12 cellular contexts compared by ENCODE assay signal in the genomic region with DNA sequence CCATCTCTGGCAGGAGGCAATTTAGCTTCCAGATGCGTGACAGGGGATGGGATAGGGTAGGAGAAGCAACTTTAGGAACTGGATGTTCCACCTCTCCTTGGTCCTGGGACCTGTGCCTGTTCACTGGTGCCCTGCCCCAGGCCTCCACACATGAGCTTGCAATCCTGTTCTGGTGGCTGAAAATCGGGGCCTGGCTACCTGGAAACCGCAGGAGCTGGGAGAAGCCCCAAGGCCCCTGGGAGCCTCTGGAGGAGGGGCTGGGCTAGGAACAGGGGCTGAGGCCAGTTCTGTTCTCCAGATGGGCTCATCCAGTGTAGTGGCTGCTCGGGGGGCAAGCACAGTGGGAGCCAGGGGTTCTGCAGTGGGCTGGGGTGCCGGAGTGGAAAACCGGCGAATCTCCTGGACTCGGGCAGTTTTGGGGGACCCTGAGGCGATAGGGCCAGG. TPM values are rescaled to one million over a fixed set of nuclear protein-coding genes. Genes with fewer than 3 reads are reported as not detected.
DNase-seq lines count a peak whose midpoint lies in the region; ATAC-seq and TF ChIP-seq lines count a peak whose summit lies in the region.
"Had no signal": no experiment of that assay in that cellular context is flagged by ENCODE, and none has a peak within 500 bp of the region (broad histone marks: within the 10 kb centered on the region; RNA-seq: fewer than 3 reads in every experiment).

No MANE protein-coding gene starts in this region.

- POLR2A ChIA-PET in CD4-positive, alpha-beta T cell (lab: Charles Lee): interaction anchor here (2.4 kb wide), 1 partner anchor 151 kb away, joined by 7 read pairs; a partner anchor contains a TSS

- H3F3A ChIP-seq in neural cell (ENCODE audit: insufficient read depth, low read length, poor library complexity, severe bottlenecking): no peaks in the 10 kb centered on the region

- peak overlapping the region; percentile 55 for H3K4me3 Mint-ChIP-seq in CD4-positive, alpha-beta T cell

- no peaks in the 10 kb centered on the region for H3K9me3 ChIP-seq in CD4-positive, alpha-beta T cell (ENCODE audit: control insufficient read depth, low read length)
- H3K9me3 ChIP-seq in NT2/D1 (ENCODE audit: insufficient read depth, low read length): no peaks in the 10 kb centered on the region
- no peaks in the 10 kb centered on the region for H3K9me3 ChIP-seq in neural cell (ENCODE audit: low read length)
- H3K9me3 ChIP-seq: ovary, SJCRH30 had no signal

- H3K9ac ChIP-seq in NT2/D1 (ENCODE audit: insufficient read length, low read depth): peak overlapping the region; percentile 32
- H3K9ac ChIP-seq in neural cell (ENCODE audit: low read length): peak overlapping the region; percentile 65

- intact Hi-C loops in CD4-positive, alpha-beta T cell (cut with DNase I, micrococcal nuclease): no loop called here
- intact Hi-C loops in left ventricle myocardium superior (cut with micrococcal nuclease): no loop called here

- H3K4me3 ChIP-seq in NT2/D1 (ENCODE audit: insufficient read length, low read depth) (no peak overlapping the region), neural cell (ENCODE audit: low read length) (no peak overlapping the region), coronary artery (no peak overlapping the region)
- H3K4me3 ChIP-seq: SJCRH30 had no signal

- no peak for TF ChIP-seq RAD21 in neural cell (conservative IDR thresholded peaks at IDR 0.05)

- no peaks in the 10 kb centered on the region for H3K36me3 Mint-ChIP-seq in CD4-positive, alpha-beta T cell (ENCODE audit: low read depth)

- H3K27ac Mint-ChIP-seq in CD4-positive, alpha-beta T cell: no peak overlapping the region

- peaks cover 3% of the 10 kb centered on the region for H3K4me1 ChIP-seq in NT2/D1 (ENCODE audit: insufficient read depth, insufficient read length)

- no peaks in the 10 kb centered on the region for H3K27me3 ChIP-seq in CD4-positive, alpha-beta T cell (ENCODE audit: control insufficient read depth, insufficient read depth, low read length)
- no peaks in the 10 kb centered on the region for H3K27me3 ChIP-seq in NT2/D1 (ENCODE audit: insufficient read depth, insufficient read length)
- H3K27me3 ChIP-seq in neural cell (ENCODE audit: insufficient read depth, low read depth, low read length): no peaks in the 10 kb centered on the region
- H3K27me3 ChIP-seq: ovary, SJCRH30 had no signal

- no peak for TF ChIP-seq EP300 in neural cell (conservative IDR thresholded peaks at IDR 0.05; ENCODE audit: poor library complexity, severe bottlenecking)

- no peaks in the 10 kb centered on the region for H3K79me2 ChIP-seq in neural cell (replicated peaks; ENCODE audit: insufficient read depth, low read length)

- no peaks in the 10 kb centered on the region for H3K36me3 ChIP-seq in NT2/D1 (ENCODE audit: insufficient read depth, insufficient read length, low read length)
- no peaks in the 10 kb centered on the region for H3K36me3 ChIP-seq in neural cell (ENCODE audit: insufficient read depth, low read length)
- H3K36me3 ChIP-seq: ovary, SJCRH30 had no signal

- H3K27ac ChIP-seq in CD4-positive, alpha-beta T cell (ENCODE audit: low read depth, low read length): no peak overlapping the region
- H3K27ac ChIP-seq in neural cell (ENCODE audit: low read length) (no peak overlapping the region), coronary artery (peak overlapping the region in 1 of 2 donors; percentile 86)
- H3K27ac ChIP-seq: ovary, SJCRH30 had no signal

- ATAC-seq in CD4-positive, alpha-beta T cell (ENCODE audit: poor library complexity): no peak
- ATAC-seq in left ventricle myocardium superior: peak; percentile 10

- H3K4me2 ChIP-seq in neural cell (ENCODE audit: low read length): no peak overlapping the region

- no peak for TF ChIP-seq CTCF in CD4-positive, alpha-beta T cell (IDR thresholded peaks at IDR 0.05)
- TF ChIP-seq CTCF in neural cell (IDR thresholded peaks at IDR 0.05; ENCODE audit: poor library complexity, severe bottlenecking): no peak
- TF ChIP-seq CTCF in coronary artery (IDR thresholded peaks at IDR 0.05): no peak

- H4K20me1 ChIP-seq in neural cell (ENCODE audit: insufficient read depth): no peaks in the 10 kb centered on the region

- DNase-seq in CD4-positive, alpha-beta T cell: no peak
- DNase-seq in NT2/D1 (ENCODE audit: low read depth, low spot score) (no peak), left ventricle myocardium superior (peak; percentile 50), activated T-cell treated with anti-CD3 and anti-CD28 coated beads for 4 hours (no peak), coronary artery (ENCODE audit: low spot score) (no peak)
- DNase-seq in central memory CD4-positive, alpha-beta T cell: no peak
- no peak for DNase-seq in NK-92 treated with Interleukin-12 subunit alpha and Interleukin-12 subunit beta, amount 100 ng/mL, for 24 hours (lab: John Stamatoyannopoulos, UW)
- DNase-seq: SJCRH30 had no signal

- H2AFZ ChIP-seq in neural cell (ENCODE audit: low read depth, low read length): no peak overlapping the region

- CTCF ChIA-PET in CD4-positive, alpha-beta T cell (lab: Charles Lee): interaction anchor here (0.6 kb wide), 2 partner anchors 25 to 55 kb away, joined by 3 to 4 read pairs; no protein-coding TSS in a partner anchor

- H3K9me3 Mint-ChIP-seq in CD4-positive, alpha-beta T cell: no peaks in the 10 kb centered on the region

- no peaks in the 10 kb centered on the region for H3K9me2 ChIP-seq in neural cell (ENCODE audit: insufficient read depth, low read length)

- H3K4me1 Mint-ChIP-seq in CD4-positive, alpha-beta T cell (ENCODE audit: low read depth): peaks cover 5% of the 10 kb centered on the region

- peaks cover 14% of the 10 kb centered on the region for H3K27me3 Mint-ChIP-seq in CD4-positive, alpha-beta T cell

TF ChIP-seq in neural cell, 6 proteins besides CTCF, POLR2A, EP300 and RAD21:
- TF ChIP-seq, protein P1, sequence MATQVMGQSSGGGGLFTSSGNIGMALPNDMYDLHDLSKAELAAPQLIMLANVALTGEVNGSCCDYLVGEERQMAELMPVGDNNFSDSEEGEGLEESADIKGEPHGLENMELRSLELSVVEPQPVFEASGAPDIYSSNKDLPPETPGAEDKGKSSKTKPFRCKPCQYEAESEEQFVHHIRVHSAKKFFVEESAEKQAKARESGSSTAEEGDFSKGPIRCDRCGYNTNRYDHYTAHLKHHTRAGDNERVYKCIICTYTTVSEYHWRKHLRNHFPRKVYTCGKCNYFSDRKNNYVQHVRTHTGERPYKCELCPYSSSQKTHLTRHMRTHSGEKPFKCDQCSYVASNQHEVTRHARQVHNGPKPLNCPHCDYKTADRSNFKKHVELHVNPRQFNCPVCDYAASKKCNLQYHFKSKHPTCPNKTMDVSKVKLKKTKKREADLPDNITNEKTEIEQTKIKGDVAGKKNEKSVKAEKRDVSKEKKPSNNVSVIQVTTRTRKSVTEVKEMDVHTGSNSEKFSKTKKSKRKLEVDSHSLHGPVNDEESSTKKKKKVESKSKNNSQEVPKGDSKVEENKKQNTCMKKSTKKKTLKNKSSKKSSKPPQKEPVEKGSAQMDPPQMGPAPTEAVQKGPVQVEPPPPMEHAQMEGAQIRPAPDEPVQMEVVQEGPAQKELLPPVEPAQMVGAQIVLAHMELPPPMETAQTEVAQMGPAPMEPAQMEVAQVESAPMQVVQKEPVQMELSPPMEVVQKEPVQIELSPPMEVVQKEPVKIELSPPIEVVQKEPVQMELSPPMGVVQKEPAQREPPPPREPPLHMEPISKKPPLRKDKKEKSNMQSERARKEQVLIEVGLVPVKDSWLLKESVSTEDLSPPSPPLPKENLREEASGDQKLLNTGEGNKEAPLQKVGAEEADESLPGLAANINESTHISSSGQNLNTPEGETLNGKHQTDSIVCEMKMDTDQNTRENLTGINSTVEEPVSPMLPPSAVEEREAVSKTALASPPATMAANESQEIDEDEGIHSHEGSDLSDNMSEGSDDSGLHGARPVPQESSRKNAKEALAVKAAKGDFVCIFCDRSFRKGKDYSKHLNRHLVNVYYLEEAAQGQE (IDR thresholded peaks at IDR 0.05; ENCODE audit: borderline replicate concordance): no peak
- no peak for TF ChIP-seq SMC3 (conservative IDR thresholded peaks at IDR 0.05; ENCODE audit: poor library complexity)
- TF ChIP-seq EZH2 (IDR thresholded peaks at IDR 0.05; ENCODE audit: borderline replicate concordance, insufficient read depth, low read length, poor library complexity, severe bottlenecking): no peak

RNA-seq across cellular contexts. Expression of a gene that starts 5.3 kb away (rescaled TPM):
- not detected for total RNA-seq in CD4-positive, alpha-beta T cell
- total RNA-seq in left ventricle myocardium superior: 0.32 TPM
- polyA plus RNA-seq in neural cell: 0.61 TPM in 1 of 2 replicates, not detected in the other
- 0.35 TPM in 1 of 2 replicates, not detected in the other for polyA minus RNA-seq in neural cell
- total RNA-seq: dermis blood vessel endothelial cell, left colon had no signal

RNA-seq across cellular contexts. Expression of a gene that starts 9.2 kb away (rescaled TPM):
- total RNA-seq in CD4-positive, alpha-beta T cell: not detected
- 237 TPM for total RNA-seq in left ventricle myocardium superior
- polyA plus RNA-seq in neural cell: not detected in 2 replicates
- polyA minus RNA-seq in neural cell: not detected in 2 replicates
- total RNA-seq: dermis blood vessel endothelial cell, left colon had no signal

RNA-seq across cellular contexts. Expression of a gene that starts 51.3 kb away (rescaled TPM):
- total RNA-seq in CD4-positive, alpha-beta T cell: 1 to 10 TPM; 4.9 to 5.1 TPM
- total RNA-seq in left ventricle myocardium superior: 3.2 TPM
- 6.5 and 8.2 TPM in 2 replicates for polyA plus RNA-seq in neural cell
- polyA minus RNA-seq in neural cell: 5.4 and 8.8 TPM in 2 replicates

RNA-seq across cellular contexts. Expression of a gene that starts 55.5 kb away (rescaled TPM):
- 1 to 10 TPM; 2.7 to 3.2 TPM for total RNA-seq in CD4-positive, alpha-beta T cell
- total RNA-seq in left ventricle myocardium superior: 22.4 TPM
- polyA plus RNA-seq in neural cell: 12.7 and 18.4 TPM in 2 replicates
- polyA minus RNA-seq in neural cell: 41.6 and 50.6 TPM in 2 replicates

Comparison
In these comparisons a context has a peak if more than half of its experiments do, and no peak if none do; other contexts are left out.
1. RNA of a gene that starts 9.2 kb away (total RNA-seq): 237 TPM in left ventricle myocardium superior (single experiment); not detected in CD4-positive, alpha-beta T cell; every median in the first group is over 100 times any median in the second.